ENCODE assay signal across 13 cellular contexts in the genomic region with DNA sequence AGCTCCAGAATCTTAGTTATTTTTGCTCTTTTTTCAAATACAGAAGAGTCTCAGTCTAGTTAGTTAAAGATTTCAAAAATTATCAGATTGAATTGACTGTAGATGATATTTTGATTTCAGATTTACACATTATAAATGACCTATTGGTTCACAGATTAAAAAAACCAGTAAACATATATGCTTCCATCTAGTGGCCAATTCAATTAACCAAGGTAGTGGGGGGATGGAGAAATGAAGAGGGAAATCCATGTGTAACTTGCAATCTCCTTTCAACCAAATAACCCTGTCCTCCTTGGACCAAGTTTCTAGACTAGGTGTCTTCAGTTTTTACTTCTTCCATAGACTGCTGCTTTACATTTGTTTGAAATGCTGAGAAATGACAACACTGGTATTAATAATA.
DNase-seq lines count a peak whose midpoint lies in the region; ATAC-seq, FAIRE-seq and TF ChIP-seq lines count a peak whose summit lies in the region.
"Had no signal": no experiment of that assay in that cellular context is flagged by ENCODE, and none has a peak within 500 bp of the region (broad histone marks: within the 10 kb centered on the region; RNA-seq: fewer than 3 reads in every experiment).

No MANE protein-coding gene starts in this region.

- H3K36me3 ChIP-seq in Peyer's patch (no peaks in the 10 kb centered on the region), transverse colon (no peaks in the 10 kb centered on the region)
- H3K36me3 ChIP-seq: ascending aorta, right atrium auricular region had no signal

- H3K27me3 ChIP-seq in Peyer's patch (no peaks in the 10 kb centered on the region), transverse colon (no peaks in the 10 kb centered on the region)
- H3K27me3 ChIP-seq: ascending aorta, right atrium auricular region had no signal

- CTCF ChIA-PET in A549 (lab: Yijun Ruan, JAX) = interaction anchor here (0.6 to 2.0 kb wide), 12 partner anchors 9 to 318 kb away, joined by 3 to 8 read pairs (median 3); no protein-coding TSS in a partner anchor

- in situ Hi-C loops in GM13977 (cut with MboI; ENCODE audit: low pct_unique_long_range_greater_than_20kb, low sequenced_read_pairs, unreplicated experiment) (no loop called here), transverse colon (cut with MboI; ENCODE audit: low pct_ligation_motif_present in 1 of 4, low pct_unique_long_range_greater_than_20kb in 1 of 4, low sequenced_read_pairs in 3 of 4) (no loop called here)

- ATAC-seq in A549 = peak; percentile 54 to 59; a peak in 2 of 6 replicates
- no peak for ATAC-seq in sciatic nerve
- no peak for ATAC-seq in GM19455 (IDR thresholded peaks at IDR 0.05; ENCODE audit: unreplicated experiment)

- H3K4me1 ChIP-seq in A549 = peaks cover 14% of the 10 kb centered on the region; the same call in 2 of the 3 replicates
- no peaks in the 10 kb centered on the region for H3K4me1 ChIP-seq in Peyer's patch
- H3K4me1 ChIP-seq in transverse colon = no peaks in the 10 kb centered on the region
- H3K4me1 ChIP-seq: ascending aorta had no signal

- TF ChIP-seq CTCF in A549 (IDR thresholded peaks at IDR 0.05) = peak; percentile 52
- TF ChIP-seq CTCF in GM13977 (IDR thresholded peaks at IDR 0.05; ENCODE audit: extremely low read depth, insufficient read depth, missing control alignments) = peak; percentile 48
- peak in 4 of 6 experiments; percentile 20 to 30 (median 26) for TF ChIP-seq CTCF in Peyer's patch (IDR thresholded peaks at IDR 0.05)
- TF ChIP-seq CTCF in transverse colon (IDR thresholded peaks at IDR 0.05) = peak in 2 of 5 experiments; percentile 17 to 19

- no peak overlapping the region for H3K27ac ChIP-seq in A549
- H3K27ac ChIP-seq in Peyer's patch = no peak overlapping the region
- H3K27ac ChIP-seq in transverse colon = no peak overlapping the region
- H3K27ac ChIP-seq: ascending aorta, right atrium auricular region had no signal

- no peak overlapping the region for H3K4me2 ChIP-seq in A549

- TF ChIP-seq EP300 in A549 (IDR thresholded peaks at IDR 0.05) = no peak
- no peak for TF ChIP-seq EP300 in transverse colon (IDR thresholded peaks at IDR 0.05; ENCODE audit: low read depth)

- no peak for TF ChIP-seq POLR2A in A549 (IDR thresholded peaks at IDR 0.05; ENCODE audit: low read length)
- TF ChIP-seq POLR2A in Peyer's patch (IDR thresholded peaks at IDR 0.05) = no peak
- no peak for TF ChIP-seq POLR2A in transverse colon (IDR thresholded peaks at IDR 0.05)

- H3K9me3 ChIP-seq in A549 = no peaks in the 10 kb centered on the region
- H3K9me3 ChIP-seq in Peyer's patch = no peaks in the 10 kb centered on the region
- H3K9me3 ChIP-seq in transverse colon = no peaks in the 10 kb centered on the region
- H3K9me3 ChIP-seq: ascending aorta, right atrium auricular region had no signal

- POLR2A ChIA-PET in A549 (lab: Yijun Ruan, JAX) = no interaction called here

- H3K4me3 ChIP-seq in A549 (no peak overlapping the region), Peyer's patch (no peak overlapping the region), transverse colon (no peak overlapping the region)
- H3K4me3 ChIP-seq: ascending aorta, right atrium auricular region had no signal

- FAIRE-seq in A549 (lab: Jason Lieb, UNC) = no peak

- DNase-seq in A549 (ENCODE audit: low read depth in 1 of 2, low spot score in 1 of 2) (peak; percentile 15 to 29), GM13977 (ENCODE audit: low spot score) (no peak), Peyer's patch (no peak), fibroblast of peridontal ligament (ENCODE audit: extremely low read depth) (peak; percentile 49), AG08396 (ENCODE audit: low spot score) (no peak), sciatic nerve (ENCODE audit: low spot score) (no peak), transverse colon (no peak)
- DNase-seq: activated CD4-positive, alpha-beta T cell treated with anti-CD3 and anti-CD28 coated beads, Interleukin-2, amount 10 ng/mL, durations not matched to agents 7 days and 5 days; NCI-H345; stimulated activated naive CD4-positive, alpha-beta T cell had no signal

- intact Hi-C loops in sciatic nerve (cut with DNase I) (no loop called here), transverse colon (cut with DNase I; ENCODE audit: low total_unique reads) (no loop called here)

- TF ChIP-seq RAD21 in A549 (conservative IDR thresholded peaks at IDR 0.05 in 1 of 2, IDR thresholded peaks at IDR 0.05 in 1 of 2) = peak; percentile 54 to 62; a peak in 4 of 5 replicates

TF ChIP-seq in A549, 52 proteins besides CTCF, POLR2A, EP300 and RAD21:
- TF ChIP-seq ZSCAN20 (CRISPR knock-in tag; IDR thresholded peaks at IDR 0.05) (no peak), SMC3 (IDR thresholded peaks at IDR 0.05) (peak; percentile 53), KDM1A (IDR thresholded peaks at IDR 0.05; ENCODE audit: low read depth) (no peak), RCOR1 (IDR thresholded peaks at IDR 0.05; ENCODE audit: low read depth, low read length) (no peak)
TF ChIP-seq in A549: peak in this region for 1.

Comparison
In these comparisons a context has a peak if more than half of its experiments do, and no peak if none do; other contexts are left out.
1. ATAC-seq: peak in A549 (2 of 2); none in sciatic nerve (single experiment) and GM19455 (single experiment).
2. DNase-seq: peak in A549 (2 of 2) and fibroblast of peridontal ligament (single experiment); none in GM13977 (single experiment), Peyer's patch (0 of 3), AG08396 (single experiment), sciatic nerve (single experiment) and transverse colon (single experiment).